30 cellular contexts compared by ENCODE assay signal in genomic region chr11:23233075-23233474, GRCh38.
DNase-seq lines count a peak whose midpoint lies in the region; ATAC-seq, FAIRE-seq and TF ChIP-seq lines count a peak whose summit lies in the region.
"Had no signal": no experiment of that assay in that cellular context is flagged by ENCODE, and none has a peak within 500 bp of the region (broad histone marks: within the 10 kb centered on the region; RNA-seq: fewer than 3 reads in every experiment).

No MANE protein-coding gene starts in this region.

- H3K36me3 ChIP-seq in ACC112 (ENCODE audit: insufficient read depth, low read length), result no peaks in the 10 kb centered on the region
- H3K36me3 ChIP-seq in GM12878 (ENCODE audit: control insufficient read depth in 2 of 2, insufficient read depth in 2 of 2, low read length in 1 of 2), result no peaks in the 10 kb centered on the region
- H3K36me3 ChIP-seq: HAP-1, WERI-Rb-1 had no signal

- in situ Hi-C loops in GM12878 (cut with MboI), result no loop called here

- H3K4me3 ChIP-seq in ACC112 (ENCODE audit: low read depth, low read length), result no peak overlapping the region; the same call in 1 of the 2 replicates
- H3K4me3 ChIP-seq in HFF-Myc (replicated peaks; ENCODE audit: low read depth, low read length), result no peak overlapping the region
- H3K4me3 ChIP-seq in GM12878, result no peak overlapping the region
- H3K4me3 ChIP-seq: A549, body of pancreas, HAP-1, K562, testis had no signal

- RAD21 ChIA-PET in GM12878 (lab: Charles Lee; ENCODE audit: unreplicated experiment), result interaction anchor here (1.4 kb wide), 1 partner anchor 211 kb away, joined by 3 read pairs; no protein-coding TSS in a partner anchor

- no TSS peak for BruUV-seq in GM12878 (replicated peaks; lab: Mats Ljungman, UMichigan)

- TF ChIP-seq CTCF in HFF-Myc (IDR thresholded peaks at IDR 0.05; ENCODE audit: low read depth, low read length, missing control alignments), result no peak
- TF ChIP-seq CTCF in GM12878 (IDR thresholded peaks at IDR 0.05 in 2 of 3, conservative IDR thresholded peaks at IDR 0.05 in 1 of 3; ENCODE audit: control insufficient read depth in 2 of 3, extremely low read depth in 1 of 3, insufficient read depth in 1 of 3, low read depth in 3 of 3, low read length in 3 of 3), result no peak

- FAIRE-seq in GM12878 (lab: Jason Lieb, UNC), result no peak
- FAIRE-seq: A549, K562, small intestine had no signal

- H3K4me1 ChIP-seq in ACC112 (ENCODE audit: control insufficient read depth, insufficient read depth, low read length, unreplicated experiment) (peaks cover 12% of the 10 kb centered on the region), GM12878 (ENCODE audit: control insufficient read depth, insufficient read depth, low read length) (no peaks in the 10 kb centered on the region)
- H3K4me1 ChIP-seq: A549, body of pancreas, testis had no signal

- CTCF ChIA-PET in GM12878 (lab: Yijun Ruan, JAX), result no interaction called here

- DNase-seq in HFF-Myc (ENCODE audit: extremely low read depth, low read depth), result peak; percentile 24
- no peak for DNase-seq in GM12878 (ENCODE audit: low read depth, low spot score)
- DNase-seq in fibroblast of the conjunctiva (ENCODE audit: low read depth), result peak; percentile 53
- DNase-seq in HT-29 (ENCODE audit: low spot score), result no peak
- no peak for DNase-seq in NOMO-1 (lab: John Stamatoyannopoulos, UW; ENCODE audit: unreplicated experiment in 2 of 2)
- DNase-seq: activated CD4-positive, alpha-beta T cell treated with anti-CD3 and anti-CD28 coated beads, Interleukin-2, amount 50 U/mL, for 48 hours; activated naive CD4-positive, alpha-beta T cell treated with Interleukin-2 at 50 U/mL for 16 hours; body of pancreas; CD8-positive, alpha-beta T cell; DMS79; hippocampal formation; mesendoderm; NCI-H1048; NCI-H2081 treated with DMSO at 0.1 percent for 48 hours; NCI-H510A treated with DMSO at 0.1 percent for 48 hours; posterior cingulate gyrus; SHP77; small intestine; T-helper 17 cell; testis; WERI-Rb-1 had no signal

- H4K20me1 ChIP-seq in GM12878 (ENCODE audit: control insufficient read depth, insufficient read depth), result no peaks in the 10 kb centered on the region

- 48% methylated on average over 3 of the region's 3 CpGs for WGBS in GM12878 (ENCODE audit: insufficient coverage, insufficient replicate concordance, low lambda C conversion rate, missing lambda C conversion rate)

- intact Hi-C loops in GM12878 (cut with micrococcal nuclease; ENCODE audit: unreplicated experiment), result loop anchor here (10.0 kb wide), 1 partner anchor 208 kb away; no protein-coding TSS in a partner anchor

- H3K27me3 ChIP-seq in ACC112 (ENCODE audit: insufficient read depth, low read length), result peaks cover 19% of the 10 kb centered on the region; the same call in 1 of the 2 replicates
- H3K27me3 ChIP-seq in GM12878 (replicated peaks in 1 of 2; ENCODE audit: control insufficient read depth in 2 of 2, insufficient read depth in 2 of 2, low read length in 1 of 2), result no peaks in the 10 kb centered on the region
- H3K27me3 ChIP-seq: body of pancreas, testis had no signal

- no peaks in the 10 kb centered on the region for H3K9me3 ChIP-seq in GM12878 (replicated peaks; ENCODE audit: control insufficient read depth, insufficient read depth, low read length)
- H3K9me3 ChIP-seq: body of pancreas, HAP-1, testis had no signal

- H3K4me2 ChIP-seq in GM12878 (ENCODE audit: control insufficient read depth, insufficient read depth), result no peak overlapping the region
- H3K4me2 ChIP-seq: A549 had no signal

- TF ChIP-seq EP300 in GM12878 (IDR thresholded peaks at IDR 0.05; ENCODE audit: borderline replicate concordance in 1 of 2, control insufficient read depth in 1 of 2, low read depth in 2 of 2, low read length in 2 of 2), result no peak

- ATAC-seq in GM12878 (no peak), HG02852 (IDR thresholded peaks at IDR 0.05; ENCODE audit: unreplicated experiment) (no peak), HG02623 (IDR thresholded peaks at IDR 0.05; ENCODE audit: unreplicated experiment) (no peak)
- ATAC-seq: A549; body of pancreas; CD8-positive, alpha-beta T cell; esophagus mucosa; K562; natural killer cell treated with Interleukin-12 subunit alpha and Interleukin-12 subunit beta and Interleukin-15 and Interleukin-18, amount 100 ng/mL, for 72 hours; T-helper 17 cell had no signal

- no peak for TF ChIP-seq RAD21 in GM12878 (IDR thresholded peaks at IDR 0.05; ENCODE audit: insufficient read depth, low read depth, low read length)

- TF ChIP-seq POLR2A in GM12878 (IDR thresholded peaks at IDR 0.05; ENCODE audit: low read depth, low read length), result no peak

- POLR2A ChIA-PET in GM12878 (lab: Charles Lee), result no interaction called here

- no peak overlapping the region for H3K9ac ChIP-seq in GM12878 (ENCODE audit: control insufficient read depth, insufficient read depth, low read length)

- H3K27ac ChIP-seq in ACC112 (ENCODE audit: low read depth, low read length) (peak overlapping the region; percentile 59), GM12878 (ENCODE audit: control insufficient read depth, insufficient read depth) (no peak overlapping the region)
- H3K27ac ChIP-seq: A549, body of pancreas, HL-60, testis, WERI-Rb-1 had no signal

- H3K79me2 ChIP-seq in ACC112 (ENCODE audit: control insufficient read depth, insufficient read depth, low read length, unreplicated experiment) (no peaks in the 10 kb centered on the region), GM12878 (ENCODE audit: control insufficient read depth, insufficient read depth, low read length) (no peaks in the 10 kb centered on the region)

- SMC1A ChIA-PET in GM12878 (lab: Charles Lee; ENCODE audit: uncharacterized antibody, unreplicated experiment), result no interaction called here

- H2AFZ ChIP-seq in ACC112 (ENCODE audit: low read length, unreplicated experiment) (no peak overlapping the region), GM12878 (ENCODE audit: control insufficient read depth, low read depth, low read length) (no peak overlapping the region)

TF ChIP-seq in GM12878, 131 proteins besides CTCF, POLR2A, EP300 and RAD21:
- TF ChIP-seq NR2C1 (IDR thresholded peaks at IDR 0.05) (no peak), BCL3 (IDR thresholded peaks at IDR 0.05; ENCODE audit: borderline replicate concordance, insufficient read depth, low read depth, low read length, poor library complexity, severe bottlenecking) (peak; percentile 20)
TF ChIP-seq in GM12878: peak in this region for 1.

Comparison
In these comparisons a context has a peak if more than half of its experiments do, and no peak if none do; other contexts are left out.
1. DNase-seq: peak in HFF-Myc (single experiment) and fibroblast of the conjunctiva (single experiment); none in GM12878 (single experiment), HT-29 (single experiment) and NOMO-1 (0 of 2).